In the genomic region with DNA sequence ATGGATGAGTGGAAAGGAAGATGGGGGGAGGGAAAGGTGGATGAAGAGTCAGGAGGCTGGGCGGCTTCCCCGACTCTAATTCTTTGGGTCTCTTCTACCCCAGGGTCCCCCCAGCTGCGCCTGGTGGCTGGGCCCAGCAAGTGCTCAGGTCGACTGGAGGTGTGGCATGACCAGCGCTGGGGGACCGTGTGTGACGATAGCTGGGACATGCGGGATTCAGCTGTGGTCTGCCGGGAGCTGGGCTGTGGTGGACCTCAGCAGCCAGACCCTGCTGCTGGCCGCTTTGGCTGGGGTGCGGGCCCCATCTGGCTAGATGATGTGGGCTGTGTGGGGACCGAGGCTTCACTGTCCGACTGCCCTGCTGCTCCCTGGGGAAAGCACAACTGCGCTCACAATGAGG, we compare ENCODE assay signal across 39 cellular contexts. TPM values are rescaled to one million over a fixed set of nuclear protein-coding genes. Genes with fewer than 3 reads are reported as not detected.
"Had no signal": no experiment of that assay in that cellular context is flagged by ENCODE, and none has a peak within 500 bp of the region (broad histone marks: within the 10 kb centered on the region; RNA-seq: fewer than 3 reads in every experiment).

No MANE protein-coding gene starts in this region.

- H3K4me3 Mint-ChIP-seq: activated B cell treated with CpG ODN at 0.5 μM for 24 hours; activated CD4-positive, alpha-beta memory T cell treated with anti-CD3 and anti-CD28 coated beads for 36 hours; activated naive CD4-positive, alpha-beta T cell treated with anti-CD3 and anti-CD28 coated beads for 36 hours; activated T-cell treated with anti-CD3 and anti-CD28 coated beads, Interleukin-2, amount 50 U/mL, for 4 hours; activated T-helper 1 cell treated with anti-CD3 and anti-CD28 coated beads, Interleukin-12 subunit alpha, Interleukin-12 subunit beta, Interleukin-2, Interleukin-4 antibody, amounts not matched to agents 30 ng/mL and 10 ng/mL and 1 ng/mL, durations not matched to agents 14 hours and 24 hours and 36 hours had no signal

- H3K4me3 ChIP-seq: adrenal gland, body of pancreas, breast epithelium, MG63, Peyer's patch had no signal

- H3K36me3 Mint-ChIP-seq: activated CD4-positive, alpha-beta memory T cell treated with anti-CD3 and anti-CD28 coated beads for 36 hours; activated naive CD4-positive, alpha-beta T cell treated with anti-CD3 and anti-CD28 coated beads, Interleukin-2, amount 50 U/mL, for 72 hours had no signal

- ATAC-seq: activated naive CD4-positive, alpha-beta T cell treated with anti-CD3 and anti-CD28 coated beads, Interleukin-2, amount 50 U/mL, for 72 hours; activated T-cell treated with anti-CD3 and anti-CD28 coated beads, Interleukin-2, amount 50 U/mL, for 4 hours; body of pancreas; PC-3 had no signal

- H3K36me3 ChIP-seq: adrenal gland, breast epithelium, MG63, Peyer's patch had no signal

- H3K27ac Mint-ChIP-seq: activated B cell treated with CpG ODN at 0.5 μM for 24 hours; activated CD4-positive, alpha-beta memory T cell treated with anti-CD3 and anti-CD28 coated beads for 36 hours; activated naive CD4-positive, alpha-beta T cell treated with anti-CD3 and anti-CD28 coated beads for 36 hours; activated naive CD4-positive, alpha-beta T cell treated with anti-CD3 and anti-CD28 coated beads, Interleukin-2, amount 50 U/mL, for 72 hours; activated T-helper 1 cell treated with anti-CD3 and anti-CD28 coated beads, Interleukin-12 subunit alpha, Interleukin-12 subunit beta, Interleukin-2, Interleukin-4 antibody, amounts not matched to agents 30 ng/mL and 10 ng/mL and 1 ng/mL, durations not matched to agents 14 hours and 24 hours and 36 hours had no signal

- H3K4me1 Mint-ChIP-seq: activated B cell treated with CpG ODN at 0.5 μM for 24 hours had no signal

- H3K9me3 ChIP-seq: adrenal gland, body of pancreas, breast epithelium, MG63, Peyer's patch had no signal

- H3K9me3 Mint-ChIP-seq: activated B cell treated with CpG ODN at 0.5 μM for 24 hours; activated CD4-positive, alpha-beta memory T cell treated with anti-CD3 and anti-CD28 coated beads for 36 hours; activated naive CD4-positive, alpha-beta T cell treated with anti-CD3 and anti-CD28 coated beads for 36 hours; activated naive CD4-positive, alpha-beta T cell treated with anti-CD3 and anti-CD28 coated beads, Interleukin-2, amount 50 U/mL, for 72 hours; activated T-cell treated with anti-CD3 and anti-CD28 coated beads, Interleukin-2, amount 50 U/mL, for 4 hours; activated T-helper 1 cell treated with anti-CD3 and anti-CD28 coated beads, Interleukin-12 subunit alpha, Interleukin-12 subunit beta, Interleukin-2, Interleukin-4 antibody, amounts not matched to agents 30 ng/mL and 10 ng/mL and 1 ng/mL, durations not matched to agents 14 hours and 24 hours and 36 hours had no signal

- H3K27me3 ChIP-seq: adrenal gland, body of pancreas, MG63, Peyer's patch had no signal

- DNase-seq: activated B cell treated with CpG ODN at 0.5 μM for 24 hours; activated CD4-positive, alpha-beta memory T cell treated with anti-CD3 and anti-CD28 coated beads for 36 hours; activated CD4-positive, alpha-beta T cell treated with anti-CD3 and anti-CD28 coated beads for 4 hours; activated CD4-positive, alpha-beta T cell treated with anti-CD3 and anti-CD28 coated beads, Interleukin-2, amount 50 U/mL, for 1 hour; activated CD4-positive, CD25-positive, alpha-beta regulatory T cell treated with anti-CD3 and anti-CD28 coated beads, Interleukin-2, amount 50 U/mL, for 72 hours; activated CD8-positive, alpha-beta memory T cell treated with anti-CD3 and anti-CD28 coated beads, Interleukin-2, amount 50 U/mL, for 4 hours; activated gamma-delta T cell treated with Interleukin-2 at 50 U/mL for 16 hours; activated naive CD4-positive, alpha-beta T cell treated with anti-CD3 and anti-CD28 coated beads for 36 hours; activated T-cell treated with anti-CD3 and anti-CD28 coated beads for 4 hours; activated T-cell treated with anti-CD3 and anti-CD28 coated beads, Interleukin-2, amount 50 U/mL, for 4 hours; adrenal gland; body of pancreas; caudate nucleus; cerebellar nuclear complex; Kasumi-1; MG63; NCI-H1048; NCI-H1105 treated with DMSO at 0.1 percent for 48 hours; NCI-H1436; NCI-H1694; NCI-H2029; NCI-H2171; NCI-H510A; NCI-H526; NCI-H748 treated with DMSO at 0.1 percent for 48 hours; NK-92 treated with Interleukin-12 subunit alpha and Interleukin-12 subunit beta, amount 100 ng/mL, for 24 hours; PC-3; Peyer's patch; RPMI8226; SIG-M5; SW 1271; T-helper 1 cell; T-helper 2 cell; T-helper 9 cell had no signal

- H3K27ac ChIP-seq: adrenal gland, body of pancreas, breast epithelium, Peyer's patch, VCaP had no signal

- H3K4me1 ChIP-seq: adrenal gland, body of pancreas, Peyer's patch had no signal

RNA-seq across cellular contexts. Expression of gene SSC5D, which starts 9.5 kb away (rescaled TPM):
- total RNA-seq: PC-3 had no signal

RNA-seq across cellular contexts. Expression of gene C19orf85, which starts 33.2 kb away (rescaled TPM):
- total RNA-seq: activated B cell treated with CpG ODN at 0.5 μM for 24 hours; activated CD4-positive, alpha-beta memory T cell treated with anti-CD3 and anti-CD28 coated beads for 36 hours; activated naive CD4-positive, alpha-beta T cell treated with anti-CD3 and anti-CD28 coated beads for 36 hours; activated naive CD4-positive, alpha-beta T cell treated with anti-CD3 and anti-CD28 coated beads, Interleukin-2, amount 50 U/mL, for 72 hours; activated T-cell treated with anti-CD3 and anti-CD28 coated beads, Interleukin-2, amount 50 U/mL, for 4 hours; activated T-helper 1 cell treated with anti-CD3 and anti-CD28 coated beads, Interleukin-12 subunit alpha, Interleukin-12 subunit beta, Interleukin-2, Interleukin-4 antibody, amounts not matched to agents 30 ng/mL and 10 ng/mL and 1 ng/mL, durations not matched to agents 14 hours and 24 hours and 36 hours; adrenal gland; astrocyte; body of pancreas; breast epithelium; PC-3; Peyer's patch had no signal
